In genomic region chr20:39706089-39706721, GRCh38 we compare ENCODE assay signal across 26 cellular contexts.
DNase-seq lines count a peak whose midpoint lies in the region; ATAC-seq, FAIRE-seq and TF ChIP-seq lines count a peak whose summit lies in the region.
"Had no signal": no experiment of that assay in that cellular context is flagged by ENCODE, and none has a peak within 500 bp of the region (broad histone marks: within the 10 kb centered on the region; RNA-seq: fewer than 3 reads in every experiment).

No MANE protein-coding gene starts in this region.

- no peak overlapping the region for H3K4me3 ChIP-seq in astrocyte (ENCODE audit: insufficient read depth, low read depth, low read length)
- no peak overlapping the region for H3K4me3 ChIP-seq in left ventricle myocardium inferior
- H3K4me3 ChIP-seq: left lung, vagina had no signal

- H3K4me1 ChIP-seq in astrocyte (ENCODE audit: insufficient read depth, low read length) (no peaks in the 10 kb centered on the region), left ventricle myocardium inferior (peaks cover 11% of the 10 kb centered on the region)
- H3K4me1 ChIP-seq: left lung had no signal

- H3K36me3 Mint-ChIP-seq in astrocyte (ENCODE audit: low read depth, unreplicated experiment) = no peaks in the 10 kb centered on the region
- H3K36me3 Mint-ChIP-seq in activated naive CD4-positive, alpha-beta T cell treated with anti-CD3 and anti-CD28 coated beads, Interleukin-2, amount 50 U/mL, for 72 hours = no peaks in the 10 kb centered on the region
- H3K36me3 Mint-ChIP-seq: activated CD4-positive, alpha-beta memory T cell treated with anti-CD3 and anti-CD28 coated beads for 36 hours; CD4-positive, CD25-positive, alpha-beta regulatory T cell had no signal

- no peaks in the 10 kb centered on the region for H3K79me2 ChIP-seq in astrocyte (ENCODE audit: insufficient read depth, low read length)

- H3K4me3 Mint-ChIP-seq in astrocyte (ENCODE audit: unreplicated experiment) = no peak overlapping the region
- H3K4me3 Mint-ChIP-seq: activated CD4-positive, alpha-beta memory T cell treated with anti-CD3 and anti-CD28 coated beads for 36 hours; CD4-positive, CD25-positive, alpha-beta regulatory T cell; nephron progenitor cell had no signal

- H4K20me1 ChIP-seq in astrocyte (ENCODE audit: insufficient read depth, low read length) = no peaks in the 10 kb centered on the region

- H3K9me3 ChIP-seq in astrocyte (ENCODE audit: insufficient read depth, low read depth, low read length) (no peaks in the 10 kb centered on the region), left ventricle myocardium inferior (replicated peaks) (no peaks in the 10 kb centered on the region)
- H3K9me3 ChIP-seq: left lung, vagina had no signal

- no peak overlapping the region for H3K9ac ChIP-seq in astrocyte (ENCODE audit: low read length)

- DNase-seq in Right ventricle myocardium superior (peak; percentile 63), cardiac septum (ENCODE audit: low spot score) (no peak), astrocyte (ENCODE audit: low read depth) (peak; percentile 39), left ventricle myocardium inferior (peak; percentile 52), RKO (ENCODE audit: low spot score) (no peak), NCI-H1417 treated with DMSO at 0.1 percent for 48 hours (lab: John Stamatoyannopoulos, UW) (no peak)
- no peak for DNase-seq in activated naive CD4-positive, alpha-beta T cell treated with anti-CD3 and anti-CD28 coated beads, Interleukin-2, amount 50 U/mL, for 72 hours (ENCODE audit: low spot score in 2 of 2)
- DNase-seq in stimulated activated CD4-positive, alpha-beta T cell treated with anti-CD3 and anti-CD28 coated beads, Interleukin-4, amount 100 ng/mL, for 4 hours = no peak
- DNase-seq: activated CD4-positive, alpha-beta memory T cell treated with anti-CD3 and anti-CD28 coated beads for 36 hours; activated CD4-positive, CD25-positive, alpha-beta regulatory T cell; activated gamma-delta T cell; CD4-positive, CD25-positive, alpha-beta regulatory T cell; cortex of kidney; H7; IMR-90; left lung; NCI-H1436 treated with DMSO at 0.1 percent for 48 hours; NCI-H446; nephron progenitor cell; RPMI8226; substantia nigra; T1000 had no signal

- H3K27me3 ChIP-seq in astrocyte (ENCODE audit: insufficient read depth, low read length) (no peaks in the 10 kb centered on the region), left ventricle myocardium inferior (ENCODE audit: low read depth) (no peaks in the 10 kb centered on the region)
- H3K27me3 ChIP-seq: left lung, vagina had no signal

- no peak overlapping the region for H3K4me2 ChIP-seq in astrocyte (ENCODE audit: low read length)

- intact Hi-C loops in Right ventricle myocardium superior (cut with DNase I) (no loop called here), cardiac septum (cut with DNase I) (no loop called here), left ventricle myocardium inferior (cut with micrococcal nuclease) (no loop called here)

- H3K4me1 Mint-ChIP-seq in astrocyte (ENCODE audit: low read depth, unreplicated experiment) = no peaks in the 10 kb centered on the region
- H3K4me1 Mint-ChIP-seq: CD4-positive, CD25-positive, alpha-beta regulatory T cell had no signal

- no peak overlapping the region for H3K27ac Mint-ChIP-seq in astrocyte (ENCODE audit: unreplicated experiment)
- no peak overlapping the region for H3K27ac Mint-ChIP-seq in activated naive CD4-positive, alpha-beta T cell treated with anti-CD3 and anti-CD28 coated beads, Interleukin-2, amount 50 U/mL, for 72 hours
- H3K27ac Mint-ChIP-seq: activated CD4-positive, alpha-beta memory T cell treated with anti-CD3 and anti-CD28 coated beads for 36 hours; CD4-positive, CD25-positive, alpha-beta regulatory T cell; nephron progenitor cell had no signal

- no peak overlapping the region for H2AFZ ChIP-seq in astrocyte (ENCODE audit: low read depth, low read length)

- no peak overlapping the region for H3K27ac ChIP-seq in astrocyte (ENCODE audit: low read depth, low read length)
- H3K27ac ChIP-seq in left ventricle myocardium inferior (replicated peaks) = peak overlapping the region; percentile 17
- H3K27ac ChIP-seq: left lung, vagina had no signal

- no peak for ATAC-seq in Right ventricle myocardium superior (ENCODE audit: poor library complexity)
- no peak for ATAC-seq in activated naive CD4-positive, alpha-beta T cell treated with anti-CD3 and anti-CD28 coated beads, Interleukin-2, amount 50 U/mL, for 72 hours
- ATAC-seq: left lung had no signal

- peaks cover 5% of the 10 kb centered on the region for H3K27me3 Mint-ChIP-seq in astrocyte (ENCODE audit: low read depth, unreplicated experiment)
- H3K27me3 Mint-ChIP-seq: activated CD4-positive, alpha-beta memory T cell treated with anti-CD3 and anti-CD28 coated beads for 36 hours; CD4-positive, CD25-positive, alpha-beta regulatory T cell had no signal

- H3K36me3 ChIP-seq in astrocyte (ENCODE audit: insufficient read depth, low read length) (no peaks in the 10 kb centered on the region), left ventricle myocardium inferior (no peaks in the 10 kb centered on the region)
- H3K36me3 ChIP-seq: left lung, vagina had no signal

- no peak for FAIRE-seq in astrocyte (lab: Jason Lieb, UNC)
- FAIRE-seq: bronchial epithelial cell, G401.6, GM18507 had no signal

- TF ChIP-seq CTCF in astrocyte (IDR thresholded peaks at IDR 0.05; ENCODE audit: insufficient read depth, low read depth, low read length) = no peak
- no peak for TF ChIP-seq CTCF in left ventricle myocardium inferior (IDR thresholded peaks at IDR 0.05; ENCODE audit: borderline replicate concordance)

- no peaks in the 10 kb centered on the region for H3K9me3 Mint-ChIP-seq in astrocyte (ENCODE audit: unreplicated experiment)
- H3K9me3 Mint-ChIP-seq in activated naive CD4-positive, alpha-beta T cell treated with anti-CD3 and anti-CD28 coated beads, Interleukin-2, amount 50 U/mL, for 72 hours = peaks cover 0 to 5% of the 10 kb centered on the region in 2 donors
- H3K9me3 Mint-ChIP-seq: activated CD4-positive, alpha-beta memory T cell treated with anti-CD3 and anti-CD28 coated beads for 36 hours; nephron progenitor cell had no signal

Comparison
In these comparisons a context has a peak if more than half of its experiments do, and no peak if none do; other contexts are left out.
1. DNase-seq: peak in Right ventricle myocardium superior (single experiment), astrocyte (single experiment) and left ventricle myocardium inferior (single experiment); none in cardiac septum (single experiment), RKO (single experiment), activated naive CD4-positive, alpha-beta T cell treated with anti-CD3 and anti-CD28 coated beads, Interleukin-2, amount 50 U/mL, for 72 hours (0 of 2), NCI-H1417 treated with DMSO at 0.1 percent for 48 hours (single experiment) and stimulated activated CD4-positive, alpha-beta T cell treated with anti-CD3 and anti-CD28 coated beads, Interleukin-4, amount 100 ng/mL, for 4 hours (0 of 2).